ENCODE assay signal across 28 cellular contexts in the genomic region with DNA sequence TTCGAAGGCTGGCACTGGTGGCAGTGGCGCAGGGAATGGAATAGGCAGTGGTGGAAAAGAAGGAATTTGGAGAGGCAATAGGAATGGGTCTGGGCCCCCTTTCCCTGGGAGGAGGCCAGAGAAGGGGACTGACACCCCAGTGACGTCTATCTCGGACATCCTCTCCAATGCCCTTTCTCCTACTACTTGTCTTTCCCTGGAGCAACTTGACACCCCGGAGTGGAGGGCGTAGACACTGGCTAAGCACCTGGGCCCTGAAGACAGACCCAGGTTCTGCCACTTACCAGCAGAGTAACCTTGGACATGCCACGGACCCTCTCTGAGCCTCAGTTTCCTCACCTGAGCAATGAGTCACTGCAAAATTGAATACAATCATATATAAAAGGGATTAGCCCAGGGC.
"Had no signal": no experiment of that assay in that cellular context is flagged by ENCODE, and none has a peak within 500 bp of the region (broad histone marks: within the 10 kb centered on the region; RNA-seq: fewer than 3 reads in every experiment).

No MANE protein-coding gene starts in this region.

- ATAC-seq: activated CD8-positive, alpha-beta memory T cell treated with anti-CD3 and anti-CD28 coated beads, Interleukin-2, amount 10 ng/mL, durations not matched to agents 7 days and 5 days; activated CD8-positive, alpha-beta T cell treated with anti-CD3 and anti-CD28 coated beads, Interleukin-2, amount 10 ng/mL, durations not matched to agents 7 days and 5 days; activated naive CD8-positive, alpha-beta T cell treated with anti-CD3 and anti-CD28 coated beads, Interleukin-2, amount 50 U/mL, for 24 hours; body of pancreas; effector memory CD8-positive, alpha-beta T cell; gastroesophageal sphincter; heart right ventricle had no signal

- H3K4me1 Mint-ChIP-seq: activated CD8-positive, alpha-beta memory T cell treated with anti-CD3 and anti-CD28 coated beads, Interleukin-2, amount 10 ng/mL, durations not matched to agents 7 days and 5 days; activated naive CD4-positive, alpha-beta T cell treated with anti-CD3 and anti-CD28 coated beads, Interleukin-2, amount 50 U/mL, for 24 hours; activated naive CD8-positive, alpha-beta T cell treated with anti-CD3 and anti-CD28 coated beads for 36 hours; activated naive CD8-positive, alpha-beta T cell treated with anti-CD3 and anti-CD28 coated beads, Interleukin-2, amount 50 U/mL, for 24 hours had no signal

- H3K4me3 Mint-ChIP-seq: activated CD4-positive, alpha-beta memory T cell treated with anti-CD3 and anti-CD28 coated beads for 36 hours; activated CD8-positive, alpha-beta memory T cell treated with anti-CD3 and anti-CD28 coated beads, Interleukin-2, amount 10 ng/mL, durations not matched to agents 7 days and 5 days; activated CD8-positive, alpha-beta T cell treated with anti-CD3 and anti-CD28 coated beads, Interleukin-2, amount 10 ng/mL, durations not matched to agents 7 days and 5 days; activated naive CD4-positive, alpha-beta T cell treated with anti-CD3 and anti-CD28 coated beads for 36 hours; activated naive CD4-positive, alpha-beta T cell treated with anti-CD3 and anti-CD28 coated beads, Interleukin-2, amount 50 U/mL, for 24 hours; activated naive CD8-positive, alpha-beta T cell treated with anti-CD3 and anti-CD28 coated beads for 36 hours; activated naive CD8-positive, alpha-beta T cell treated with anti-CD3 and anti-CD28 coated beads, Interleukin-2, amount 50 U/mL, for 24 hours; activated T-helper 1 cell treated with anti-CD3 and anti-CD28 coated beads, Interleukin-12 subunit alpha, Interleukin-12 subunit beta, Interleukin-2, Interleukin-4 antibody, amounts not matched to agents 30 ng/mL and 10 ng/mL and 1 ng/mL, durations not matched to agents 14 hours and 24 hours and 36 hours; effector memory CD8-positive, alpha-beta T cell had no signal

- H3K27ac Mint-ChIP-seq: activated CD4-positive, alpha-beta memory T cell treated with anti-CD3 and anti-CD28 coated beads for 36 hours; activated CD8-positive, alpha-beta T cell treated with anti-CD3 and anti-CD28 coated beads, Interleukin-2, amount 10 ng/mL, durations not matched to agents 7 days and 5 days; activated naive CD4-positive, alpha-beta T cell treated with anti-CD3 and anti-CD28 coated beads for 36 hours; activated naive CD4-positive, alpha-beta T cell treated with anti-CD3 and anti-CD28 coated beads, Interleukin-2, amount 50 U/mL, for 24 hours; activated naive CD8-positive, alpha-beta T cell treated with anti-CD3 and anti-CD28 coated beads for 36 hours; activated naive CD8-positive, alpha-beta T cell treated with anti-CD3 and anti-CD28 coated beads, Interleukin-2, amount 50 U/mL, for 24 hours; activated T-helper 1 cell treated with anti-CD3 and anti-CD28 coated beads, Interleukin-12 subunit alpha, Interleukin-12 subunit beta, Interleukin-2, Interleukin-4 antibody, amounts not matched to agents 30 ng/mL and 10 ng/mL and 1 ng/mL, durations not matched to agents 14 hours and 24 hours and 36 hours; activated T-helper 2 cell treated with anti-CD3 and anti-CD28 coated beads, Interferon-gamma antibody, Interleukin-2, Interleukin-4, amounts not matched to agents 10 μg/mL and 5 μg/mL and 100 μg/mL, durations not matched to agents 14 hours and 24 hours and 36 hours; effector memory CD8-positive, alpha-beta T cell had no signal

- H3K36me3 Mint-ChIP-seq: activated CD4-positive, alpha-beta memory T cell treated with anti-CD3 and anti-CD28 coated beads for 36 hours; activated CD8-positive, alpha-beta memory T cell treated with anti-CD3 and anti-CD28 coated beads, Interleukin-2, amount 10 ng/mL, durations not matched to agents 7 days and 5 days; activated naive CD4-positive, alpha-beta T cell treated with anti-CD3 and anti-CD28 coated beads, Interleukin-2, amount 50 U/mL, for 24 hours; activated naive CD8-positive, alpha-beta T cell treated with anti-CD3 and anti-CD28 coated beads for 36 hours had no signal

- DNase-seq: activated CD4-positive, alpha-beta memory T cell treated with anti-CD3 and anti-CD28 coated beads for 36 hours; activated CD4-positive, alpha-beta T cell treated with anti-CD3 and anti-CD28 coated beads for 48 hours; activated CD4-positive, alpha-beta T cell treated with anti-CD3 and anti-CD28 coated beads, Interleukin-2, amount 50 U/mL, for 1 hour; activated CD8-positive, alpha-beta memory T cell treated with anti-CD3 and anti-CD28 coated beads, Interleukin-2, amount 10 ng/mL, durations not matched to agents 7 days and 5 days; activated CD8-positive, alpha-beta memory T cell treated with anti-CD3 and anti-CD28 coated beads, Interleukin-2, amount 50 U/mL, for 4 hours; activated CD8-positive, alpha-beta T cell treated with anti-CD3 and anti-CD28 coated beads, Interleukin-2, amount 10 ng/mL, durations not matched to agents 7 days and 5 days; activated effector memory CD4-positive, alpha-beta T cell treated with anti-CD3 and anti-CD28 coated beads, Interleukin-2, amount 50 U/mL, for 16 hours; activated naive CD4-positive, alpha-beta T cell treated with anti-CD3 and anti-CD28 coated beads for 36 hours; activated naive CD8-positive, alpha-beta T cell treated with anti-CD3 and anti-CD28 coated beads for 36 hours; activated naive CD8-positive, alpha-beta T cell treated with anti-CD3 and anti-CD28 coated beads, Interleukin-2, amount 50 U/mL, for 24 hours; activated T-cell treated with anti-CD3 and anti-CD28 coated beads, Interleukin-2, amount 50 U/mL, for 1 hour; activated T-cell treated with anti-CD3 and anti-CD28 coated beads, Interleukin-2, amount 50 U/mL, for 48 hours; amygdala; aorta; body of pancreas; central memory CD4-positive, alpha-beta T cell; cerebellar nuclear complex; cortex of kidney; dermis blood vessel endothelial cell; effector CD4-positive, alpha-beta T cell; effector memory CD8-positive, alpha-beta T cell; esophagus squamous epithelium; heart right ventricle; T-helper 2 cell had no signal
